10 cellular contexts compared by ENCODE assay signal in the genomic region with DNA sequence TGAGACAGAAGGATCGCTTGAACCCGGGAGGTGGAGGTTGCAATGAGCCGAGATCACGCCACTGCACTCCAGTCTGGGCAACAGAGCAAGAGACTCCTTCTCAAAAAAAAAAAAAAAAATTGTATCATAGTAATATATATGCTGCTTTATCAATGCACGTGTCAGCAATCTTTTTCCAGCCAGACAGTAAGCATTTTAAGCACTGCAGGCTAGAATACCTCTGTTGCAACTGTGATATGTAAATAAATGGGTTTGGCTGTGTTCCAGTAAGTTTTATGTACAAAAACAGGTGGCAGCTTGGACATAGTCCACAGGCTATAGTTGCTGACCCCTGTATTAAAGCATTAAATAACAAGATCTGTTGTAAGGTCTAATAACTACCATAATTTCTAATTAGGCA.
DNase-seq lines count a peak whose midpoint lies in the region; ATAC-seq and TF ChIP-seq lines count a peak whose summit lies in the region.
"Had no signal": no experiment of that assay in that cellular context is flagged by ENCODE, and none has a peak within 500 bp of the region (broad histone marks: within the 10 kb centered on the region; RNA-seq: fewer than 3 reads in every experiment).

No MANE protein-coding gene starts in this region.

- no peak overlapping the region for H3K4me3 ChIP-seq in left ventricle myocardium inferior
- H3K4me3 ChIP-seq: cardiac muscle cell, transverse colon had no signal

- H3K4me1 ChIP-seq in left ventricle myocardium inferior = peaks cover 70% of the 10 kb centered on the region

- H3K27ac ChIP-seq in left ventricle myocardium inferior (replicated peaks) = peak overlapping the region; percentile 60
- H3K27ac ChIP-seq: cardiac muscle cell had no signal

- H3K36me3 ChIP-seq in left ventricle myocardium inferior = no peaks in the 10 kb centered on the region
- H3K36me3 ChIP-seq: cardiac muscle cell, transverse colon had no signal

- ATAC-seq in left cardiac atrium (no peak), HG03378 (IDR thresholded peaks at IDR 0.05; ENCODE audit: unreplicated experiment) (peak; percentile 56), Right ventricle myocardium superior (ENCODE audit: poor library complexity) (no peak)

- H3K9me3 ChIP-seq in left ventricle myocardium inferior (replicated peaks) = no peaks in the 10 kb centered on the region
- H3K9me3 ChIP-seq: transverse colon had no signal

- DNase-seq in left ventricle myocardium inferior (no peak), left cardiac atrium (no peak), RPMI8226 (peak; percentile 90), D341Med (ENCODE audit: low spot score) (no peak), hepatic stellate cell (ENCODE audit: low spot score) (no peak), Right ventricle myocardium superior (no peak), retina (no peak)
- DNase-seq: transverse colon had no signal

- no peaks in the 10 kb centered on the region for H3K27me3 ChIP-seq in left ventricle myocardium inferior (ENCODE audit: low read depth)
- H3K27me3 ChIP-seq: cardiac muscle cell, transverse colon had no signal

- no peak for TF ChIP-seq CTCF in left ventricle myocardium inferior (IDR thresholded peaks at IDR 0.05; ENCODE audit: borderline replicate concordance)

- intact Hi-C loops in left ventricle myocardium inferior (cut with micrococcal nuclease) (no loop called here), left cardiac atrium (cut with DNase I) (loop anchor here (5.0 to 10.0 kb wide), 3 partner anchors 160 to 208 kb away; a partner anchor contains a TSS), Right ventricle myocardium superior (cut with DNase I) (loop anchor here (10.0 kb wide), 1 partner anchor 158 kb away; a partner anchor contains a TSS)
